8 cellular contexts compared by ENCODE assay signal in genomic region chr16:80569440-80570105, GRCh38. TPM values are rescaled to one million over a fixed set of nuclear protein-coding genes. Genes with fewer than 3 reads are reported as not detected.
A peak's percentile ranks its signal among the peaks of the same experiment; 100 is the strongest.
DNase-seq lines count a peak whose midpoint lies in the region; ATAC-seq and TF ChIP-seq lines count a peak whose summit lies in the region.

No MANE protein-coding gene starts in this region.

- H3K4me1 Mint-ChIP-seq in activated T-cell treated with anti-CD3 and anti-CD28 coated beads, Interleukin-2, amount 50 U/mL, for 72 hours (ENCODE audit: low read depth), result peaks cover 48% of the 10 kb centered on the region

- peak overlapping the region; percentile 9 for H3K18ac ChIP-seq in neuronal stem cell (ENCODE audit: low read length)

- no CpG with 5 or more reads among the region's 9 CpGs for WGBS in neuronal stem cell (ENCODE audit: extremely low coverage in 2 of 2, insufficient read length in 2 of 2, insufficient replicate concordance in 1 of 2), 2 donors

- H3K23ac ChIP-seq in neuronal stem cell (ENCODE audit: low read depth, low read length, poor library complexity), result no peak overlapping the region

- no peak overlapping the region for H3K4ac ChIP-seq in neuronal stem cell (ENCODE audit: low read length)

- no peaks in the 10 kb centered on the region for H3K36me3 ChIP-seq in GM06990 (ENCODE audit: control insufficient read depth, insufficient read depth, low read length)
- no peaks in the 10 kb centered on the region for H3K36me3 ChIP-seq in neuronal stem cell (replicated peaks in 1 of 2; ENCODE audit: control insufficient read depth in 2 of 2, insufficient read depth in 2 of 2, low read length in 2 of 2)

- peaks cover 5% of the 10 kb centered on the region for H3K27me3 Mint-ChIP-seq in activated T-cell treated with anti-CD3 and anti-CD28 coated beads, Interleukin-2, amount 50 U/mL, for 72 hours (ENCODE audit: low read depth)

- H3K79me1 ChIP-seq in neuronal stem cell (ENCODE audit: low read depth, low read length), result peaks cover 3% of the 10 kb centered on the region

- peaks cover 0 to 1% of the 10 kb centered on the region in 2 donors for H3K36me3 Mint-ChIP-seq in activated T-cell treated with anti-CD3 and anti-CD28 coated beads, Interleukin-2, amount 50 U/mL, for 72 hours (ENCODE audit: insufficient read depth in 2 of 2)

- peak; percentile 77 for ATAC-seq in HG03521 (IDR thresholded peaks at IDR 0.05; ENCODE audit: unreplicated experiment)
- ATAC-seq in activated T-cell treated with anti-CD3 and anti-CD28 coated beads, Interleukin-2, amount 50 U/mL, for 72 hours (replicated peaks in 1 of 2), result peak; percentile 98 to 99

- H2BK120ac ChIP-seq in neuronal stem cell (ENCODE audit: low read depth, low read length), result no peak overlapping the region

- H2BK12ac ChIP-seq in neuronal stem cell (ENCODE audit: low read length), result no peak overlapping the region

- peaks cover 4 to 6% of the 10 kb centered on the region in 2 donors for H3K9me3 Mint-ChIP-seq in activated T-cell treated with anti-CD3 and anti-CD28 coated beads, Interleukin-2, amount 50 U/mL, for 72 hours

- H3K14ac ChIP-seq in neuronal stem cell (ENCODE audit: low read length), result no peak overlapping the region

- no peak overlapping the region for H4K91ac ChIP-seq in neuronal stem cell (ENCODE audit: low read depth, low read length, poor library complexity)

- no peak overlapping the region for H3K9ac ChIP-seq in neuronal stem cell (ENCODE audit: low read depth, low read length, poor library complexity)

- no peak overlapping the region for H2BK15ac ChIP-seq in neuronal stem cell (ENCODE audit: low read length)

- H3K27ac ChIP-seq in neuronal stem cell (replicated peaks; ENCODE audit: low read length), result no peak overlapping the region

- no peak overlapping the region for H2AFZ ChIP-seq in neuronal stem cell (ENCODE audit: low read length)

- H3K4me3 Mint-ChIP-seq in activated T-cell treated with anti-CD3 and anti-CD28 coated beads, Interleukin-2, amount 50 U/mL, for 72 hours, result peak overlapping the region; percentile 72 to 75

- peak overlapping the region; percentile 21 for H3K27ac Mint-ChIP-seq in activated T-cell treated with anti-CD3 and anti-CD28 coated beads, Interleukin-2, amount 50 U/mL, for 72 hours

- peaks cover 0 to 5% of the 10 kb centered on the region in 2 donors for H3K4me1 ChIP-seq in neuronal stem cell (ENCODE audit: control insufficient read depth in 2 of 2, insufficient read depth in 1 of 2, low read depth in 1 of 2, low read length in 2 of 2)

- no peak overlapping the region for H4K8ac ChIP-seq in neuronal stem cell (ENCODE audit: low read depth, low read length)

- H2AK5ac ChIP-seq in neuronal stem cell (ENCODE audit: low read depth, low read length), result no peak overlapping the region

- H3K4me2 ChIP-seq in neuronal stem cell (ENCODE audit: insufficient read depth, low read length, poor library complexity, severe bottlenecking), result no peak overlapping the region

- DNase-seq in GM06990 (ENCODE audit: extremely low read depth, insufficient read length), result peak; percentile 62
- DNase-seq in activated T-cell treated with anti-CD3 and anti-CD28 coated beads, Interleukin-2, amount 50 U/mL, for 72 hours, result peak; percentile 85 to 91
- no peak for DNase-seq in neuronal stem cell (ENCODE audit: low spot score)
- no peak for DNase-seq in GOT3 (lab: John Stamatoyannopoulos, UW)
- DNase-seq in NCI-H69 (lab: John Stamatoyannopoulos, UW), result no peak
- no peak for DNase-seq in HuH-7 (ENCODE audit: low spot score)
- no peak for DNase-seq in RKO (ENCODE audit: low spot score)

- TF ChIP-seq CTCF in GM06990 (IDR thresholded peaks at IDR 0.05; ENCODE audit: insufficient read depth, low read length, poor library complexity, severe bottlenecking), result no peak

- H3K27me3 ChIP-seq in GM06990 (replicated peaks; ENCODE audit: control insufficient read depth, insufficient read depth, low read length) (no peaks in the 10 kb centered on the region), neuronal stem cell (ENCODE audit: control insufficient read depth in 3 of 3, insufficient read depth in 3 of 3, low read depth in 1 of 3, low read length in 3 of 3) (no peaks in the 10 kb centered on the region)

- H2BK5ac ChIP-seq in neuronal stem cell (ENCODE audit: low read length), result no peak overlapping the region

- H3K9me3 ChIP-seq in neuronal stem cell (replicated peaks in 1 of 2; ENCODE audit: control insufficient read depth in 2 of 2, insufficient read depth in 1 of 2, low read depth in 1 of 2, low read length in 2 of 2), result no peaks in the 10 kb centered on the region

- H3K4me3 ChIP-seq in GM06990 (replicated peaks; ENCODE audit: low read depth, low read length) (no peak overlapping the region), neuronal stem cell (ENCODE audit: low read length in 2 of 2) (no peak overlapping the region)

RNA-seq across cellular contexts. Expression of gene DYNLRB2, which starts 28.8 kb away (rescaled TPM):
- total RNA-seq in activated T-cell treated with anti-CD3 and anti-CD28 coated beads, Interleukin-2, amount 50 U/mL, for 72 hours, result 1 to 10 TPM in 1 of 2 donors, not detected in 1; 1.5 TPM
- polyA plus RNA-seq in neuronal stem cell (2013, experiment 1 of 2), result 0.59 TPM
- 0.75 TPM for polyA plus RNA-seq in neuronal stem cell (2013, experiment 2 of 2)

Comparison
In these comparisons a context has a peak if more than half of its experiments do, and no peak if none do; other contexts are left out.
1. DNase-seq: peak in GM06990 (single experiment) and activated T-cell treated with anti-CD3 and anti-CD28 coated beads, Interleukin-2, amount 50 U/mL, for 72 hours (2 of 2); none in neuronal stem cell (single experiment), GOT3 (single experiment), NCI-H69 (single experiment), HuH-7 (single experiment) and RKO (single experiment).